In the genomic region with DNA sequence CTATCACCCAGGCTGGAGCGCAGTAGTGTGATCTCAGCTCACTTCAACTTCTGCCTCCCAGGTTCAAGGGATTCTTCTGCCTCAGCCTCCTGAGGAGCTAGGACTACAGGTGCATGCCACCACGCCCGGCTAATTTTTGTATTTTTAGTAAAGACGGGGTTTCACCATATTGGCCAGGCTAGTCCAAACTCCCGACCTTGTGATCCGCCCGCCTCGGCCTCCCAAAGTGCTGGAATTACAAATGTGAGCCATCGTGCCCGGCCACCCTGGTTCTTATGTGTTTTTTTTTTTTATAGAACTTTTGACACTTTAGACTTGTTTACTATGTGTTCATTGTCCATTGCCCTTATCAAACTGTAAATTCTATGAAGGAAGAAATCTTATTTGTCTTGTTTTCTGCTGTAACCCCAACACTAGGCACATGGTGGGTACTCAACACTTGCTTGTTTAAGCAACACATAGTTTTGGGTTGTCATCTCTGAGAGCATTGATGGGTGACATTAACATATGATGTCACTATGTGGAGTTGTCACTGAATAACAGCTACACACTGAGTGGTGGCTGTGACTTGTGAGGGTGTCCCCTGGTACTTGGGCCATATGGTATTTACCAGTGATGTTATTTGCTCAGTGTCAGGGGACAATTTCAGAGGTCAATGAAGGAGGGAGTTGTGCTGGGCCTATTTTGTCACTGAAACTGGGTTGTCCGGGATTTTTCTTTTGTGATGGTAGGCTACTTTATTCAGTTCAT, we compare ENCODE assay signal across 23 cellular contexts. TPM values are rescaled to one million over a fixed set of nuclear protein-coding genes. Genes with fewer than 3 reads are reported as not detected.
DNase-seq lines count a peak whose midpoint lies in the region; ATAC-seq, FAIRE-seq and TF ChIP-seq lines count a peak whose summit lies in the region.
"Had no signal": no experiment of that assay in that cellular context is flagged by ENCODE, and none has a peak within 500 bp of the region (broad histone marks: within the 10 kb centered on the region; RNA-seq: fewer than 3 reads in every experiment).

No MANE protein-coding gene starts in this region.

- no peaks in the 10 kb centered on the region for H3K9me3 Mint-ChIP-seq in activated naive CD8-positive, alpha-beta T cell (ENCODE audit: low read depth)
- peaks cover 4% of the 10 kb centered on the region for H3K9me3 Mint-ChIP-seq in activated naive CD8-positive, alpha-beta T cell treated with anti-CD3 and anti-CD28 coated beads, Interleukin-2, amount 50 U/mL, for 24 hours
- H3K9me3 Mint-ChIP-seq in dendritic cell treated with granulocyte-macrophage colony-stimulating factor and Interleukin-4, amounts not matched to agents 40 ng/mL and 50 ng/mL, for 4 days, result no peaks in the 10 kb centered on the region
- H3K9me3 Mint-ChIP-seq in stimulated activated effector memory CD8-positive, alpha-beta T cell treated with anti-CD3 and anti-CD28 coated beads, Interleukin-12 subunit alpha, Interleukin-12 subunit beta, amount 100 ng/mL, for 72 hours, result peaks cover 2% of the 10 kb centered on the region

- no peaks in the 10 kb centered on the region for H3K27me3 Mint-ChIP-seq in activated naive CD8-positive, alpha-beta T cell
- H3K27me3 Mint-ChIP-seq in activated naive CD8-positive, alpha-beta T cell treated with anti-CD3 and anti-CD28 coated beads, Interleukin-2, amount 50 U/mL, for 24 hours, result no peaks in the 10 kb centered on the region
- no peaks in the 10 kb centered on the region for H3K27me3 Mint-ChIP-seq in dendritic cell treated with granulocyte-macrophage colony-stimulating factor and Interleukin-4, amounts not matched to agents 40 ng/mL and 50 ng/mL, for 4 days

- no peak for DNase-seq in activated naive CD8-positive, alpha-beta T cell treated with anti-CD3 and anti-CD28 coated beads, Interleukin-2, amount 50 U/mL, for 24 hours
- DNase-seq in GM12891 (ENCODE audit: insufficient read length, low spot score), result no peak
- no peak for DNase-seq in stimulated activated effector memory CD8-positive, alpha-beta T cell treated with anti-CD3 and anti-CD28 coated beads, Interleukin-12 subunit alpha, Interleukin-12 subunit beta, amount 100 ng/mL, for 72 hours (ENCODE audit: low spot score in 2 of 2)
- DNase-seq in cerebellar cortex (ENCODE audit: low spot score), result no peak
- no peak for DNase-seq in left colon
- DNase-seq: activated CD4-positive, alpha-beta T cell treated with anti-CD3 and anti-CD28 coated beads, Interleukin-2, amount 50 U/mL, for 48 hours; C1 segment of cervical spinal cord; DMS153; effector CD4-positive, alpha-beta T cell; heart left ventricle; MG63; NCI-H1417; NCI-H2107; NCI-H446 treated with DMSO at 0.1 percent for 48 hours; spleen; stimulated activated CD4-positive, alpha-beta T cell treated with anti-CD3 and anti-CD28 coated beads, Interleukin-4, amount 100 ng/mL, for 24 hours; stimulated activated naive CD4-positive, alpha-beta T cell treated with Interleukin-2 at 50 U/mL for 16 hours; tibial artery; WERI-Rb-1 had no signal

- no peak for TF ChIP-seq POLR2A in GM12891 (IDR thresholded peaks at IDR 0.05; ENCODE audit: low read depth, low read length)

- ATAC-seq in activated naive CD8-positive, alpha-beta T cell treated with anti-CD3 and anti-CD28 coated beads, Interleukin-2, amount 50 U/mL, for 24 hours, result no peak
- ATAC-seq in stimulated activated effector memory CD8-positive, alpha-beta T cell treated with anti-CD3 and anti-CD28 coated beads, Interleukin-12 subunit alpha, Interleukin-12 subunit beta, amount 100 ng/mL, for 72 hours, result no peak
- ATAC-seq in left colon (no peak), HG02798 (IDR thresholded peaks at IDR 0.05; ENCODE audit: poor library complexity, unreplicated experiment) (no peak)
- ATAC-seq: heart left ventricle, SK-N-SH treated with all-trans-retinoic acid at 6 μM for 48 hours had no signal

- peak; percentile 9 for FAIRE-seq in GM12891 (lab: Jason Lieb, UNC)

- H3K36me3 Mint-ChIP-seq in activated naive CD8-positive, alpha-beta T cell, result peaks cover 2% of the 10 kb centered on the region
- peaks cover 2% of the 10 kb centered on the region for H3K36me3 Mint-ChIP-seq in activated naive CD8-positive, alpha-beta T cell treated with anti-CD3 and anti-CD28 coated beads, Interleukin-2, amount 50 U/mL, for 24 hours (ENCODE audit: low read depth)
- peaks cover 9% of the 10 kb centered on the region for H3K36me3 Mint-ChIP-seq in dendritic cell treated with granulocyte-macrophage colony-stimulating factor and Interleukin-4, amounts not matched to agents 40 ng/mL and 50 ng/mL, for 4 days (ENCODE audit: low read depth)
- H3K36me3 Mint-ChIP-seq in stimulated activated effector memory CD8-positive, alpha-beta T cell treated with anti-CD3 and anti-CD28 coated beads, Interleukin-12 subunit alpha, Interleukin-12 subunit beta, amount 100 ng/mL, for 72 hours, result peaks cover 6% of the 10 kb centered on the region

- peak overlapping the region; percentile 88 for H3K4me3 Mint-ChIP-seq in activated naive CD8-positive, alpha-beta T cell
- no peak overlapping the region for H3K4me3 Mint-ChIP-seq in activated naive CD8-positive, alpha-beta T cell treated with anti-CD3 and anti-CD28 coated beads, Interleukin-2, amount 50 U/mL, for 24 hours
- H3K4me3 Mint-ChIP-seq in dendritic cell treated with granulocyte-macrophage colony-stimulating factor and Interleukin-4, amounts not matched to agents 40 ng/mL and 50 ng/mL, for 4 days, result peak overlapping the region; percentile 2
- peak overlapping the region; percentile 62 for H3K4me3 Mint-ChIP-seq in stimulated activated effector memory CD8-positive, alpha-beta T cell treated with anti-CD3 and anti-CD28 coated beads, Interleukin-12 subunit alpha, Interleukin-12 subunit beta, amount 100 ng/mL, for 72 hours

- no peak overlapping the region for H3K27ac Mint-ChIP-seq in activated naive CD8-positive, alpha-beta T cell
- H3K27ac Mint-ChIP-seq in activated naive CD8-positive, alpha-beta T cell treated with anti-CD3 and anti-CD28 coated beads, Interleukin-2, amount 50 U/mL, for 24 hours, result no peak overlapping the region
- H3K27ac Mint-ChIP-seq in dendritic cell treated with granulocyte-macrophage colony-stimulating factor and Interleukin-4, amounts not matched to agents 40 ng/mL and 50 ng/mL, for 4 days, result no peak overlapping the region
- no peak overlapping the region for H3K27ac Mint-ChIP-seq in stimulated activated effector memory CD8-positive, alpha-beta T cell treated with anti-CD3 and anti-CD28 coated beads, Interleukin-12 subunit alpha, Interleukin-12 subunit beta, amount 100 ng/mL, for 72 hours

- peaks cover 25% of the 10 kb centered on the region for H3K4me1 Mint-ChIP-seq in activated naive CD8-positive, alpha-beta T cell (ENCODE audit: low read depth)
- peaks cover 24% of the 10 kb centered on the region for H3K4me1 Mint-ChIP-seq in activated naive CD8-positive, alpha-beta T cell treated with anti-CD3 and anti-CD28 coated beads, Interleukin-2, amount 50 U/mL, for 24 hours
- H3K4me1 Mint-ChIP-seq in dendritic cell treated with granulocyte-macrophage colony-stimulating factor and Interleukin-4, amounts not matched to agents 40 ng/mL and 50 ng/mL, for 4 days (ENCODE audit: low read depth), result peaks cover 29% of the 10 kb centered on the region
- H3K4me1 Mint-ChIP-seq in stimulated activated effector memory CD8-positive, alpha-beta T cell treated with anti-CD3 and anti-CD28 coated beads, Interleukin-12 subunit alpha, Interleukin-12 subunit beta, amount 100 ng/mL, for 72 hours, result peaks cover 19% of the 10 kb centered on the region

- intact Hi-C loops in dendritic cell treated with granulocyte-macrophage colony-stimulating factor and Interleukin-4, amounts not matched to agents 40 ng/mL and 50 ng/mL, for 4 days (cut with micrococcal nuclease), result loop anchor here (2.0 kb wide), 1 partner anchor 35 kb away; a partner anchor contains a TSS
- intact Hi-C loops in left colon (cut with DNase I, micrococcal nuclease), result no loop called here

TF ChIP-seq in GM12891, 5 proteins besides CTCF, POLR2A, EP300 and RAD21:
- TF ChIP-seq POLR2AphosphoS5 (IDR thresholded peaks at IDR 0.05; ENCODE audit: low read depth, low read length), result no peak
- TF ChIP-seq PAX5 (IDR thresholded peaks at IDR 0.05; ENCODE audit: insufficient read depth, low read length, severe bottlenecking), result no peak
- TF ChIP-seq POU2F2 (IDR thresholded peaks at IDR 0.05; ENCODE audit: low read depth, low read length), result no peak
TF ChIP-seq in GM12891: peak in this region for 0.

RNA-seq across cellular contexts. Expression of a gene that starts 1.5 kb away (rescaled TPM):
- 6.0 TPM for polyA plus RNA-seq in GM12891 (2012; ENCODE audit: low read depth, missing spikeins)
- total RNA-seq in left colon, result 10 to 100 TPM; 13.4 to 22.2 TPM

RNA-seq across cellular contexts. Expression of a gene that starts 10.2 kb away (rescaled TPM):
- 2.3 TPM for polyA plus RNA-seq in GM12891 (2012; ENCODE audit: low read depth, missing spikeins)
- 1 to 10 TPM; 4.2 to 4.9 TPM for total RNA-seq in left colon

RNA-seq across cellular contexts. Expression of a gene that starts 35.4 kb away (rescaled TPM):
- polyA plus RNA-seq in GM12891 (2012; ENCODE audit: low read depth, missing spikeins), result 20.6 TPM
- 1 to 10 TPM; 2.6 to 5.9 TPM for total RNA-seq in left colon

RNA-seq across cellular contexts. Expression of a gene that starts 47.3 kb away (rescaled TPM):
- 6.2 TPM for polyA plus RNA-seq in GM12891 (2012; ENCODE audit: low read depth, missing spikeins)
- total RNA-seq in left colon, result 10 to 100 TPM; 38.5 to 54.1 TPM

RNA-seq across cellular contexts. Expression of a gene that starts 54.8 kb away (rescaled TPM):
- 0.46 TPM for polyA plus RNA-seq in GM12891 (2012; ENCODE audit: low read depth, missing spikeins)
- total RNA-seq in left colon, result 1 to 10 TPM; 3.5 to 3.8 TPM
